Comparison of ENCODE assay signal across 18 cellular contexts in the genomic region with DNA sequence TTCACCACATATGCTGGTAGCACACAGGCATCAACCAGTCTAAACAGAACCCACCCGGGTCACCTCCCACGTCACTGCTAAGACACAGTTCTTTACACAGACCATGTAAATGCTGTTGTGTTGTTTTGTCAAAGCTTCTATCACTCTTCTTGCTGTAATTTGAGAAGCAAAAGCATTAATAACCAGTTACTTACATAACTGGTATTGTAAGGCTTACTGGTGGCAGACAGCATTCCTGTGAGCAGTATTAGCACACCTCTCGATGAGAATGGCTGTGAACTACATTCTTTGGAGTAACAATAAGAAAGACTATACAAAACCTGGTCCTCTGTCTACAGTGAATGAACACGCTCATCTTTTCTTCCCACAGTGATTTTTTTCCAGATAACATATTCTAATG.
DNase-seq lines count a peak whose midpoint lies in the region; ATAC-seq, FAIRE-seq and TF ChIP-seq lines count a peak whose summit lies in the region.
"Had no signal": no experiment of that assay in that cellular context is flagged by ENCODE, and none has a peak within 500 bp of the region (broad histone marks: within the 10 kb centered on the region; RNA-seq: fewer than 3 reads in every experiment).

No MANE protein-coding gene starts in this region.

- H3K4me1 Mint-ChIP-seq in osteocyte (ENCODE audit: unreplicated experiment) (peaks cover 25% of the 10 kb centered on the region), MCF 10A (ENCODE audit: insufficient read depth, unreplicated experiment) (peaks cover 16% of the 10 kb centered on the region)

- CTCF ChIA-PET in MCF 10A (lab: Yijun Ruan, JAX) = no interaction called here

- H3K36me3 Mint-ChIP-seq in osteocyte (ENCODE audit: unreplicated experiment) (peaks cover 20% of the 10 kb centered on the region), MCF 10A (ENCODE audit: insufficient read depth, unreplicated experiment) (peaks cover 15% of the 10 kb centered on the region)

- peak; percentile 20 for FAIRE-seq in urothelium cell line (lab: Jason Lieb, UNC)

- H3K27me3 Mint-ChIP-seq in osteocyte (ENCODE audit: unreplicated experiment) = no peaks in the 10 kb centered on the region
- no peaks in the 10 kb centered on the region for H3K27me3 Mint-ChIP-seq in MCF 10A (ENCODE audit: insufficient read depth, unreplicated experiment)

- H3K4me3 Mint-ChIP-seq in osteocyte (ENCODE audit: unreplicated experiment) (no peak overlapping the region), MCF 10A (ENCODE audit: unreplicated experiment) (no peak overlapping the region)

- intact Hi-C loops in Right ventricle myocardium superior (cut with DNase I) (no loop called here), cardiac septum (cut with DNase I) (no loop called here), MCF 10A (cut with micrococcal nuclease) (no loop called here)

- no peak for DNase-seq in Right ventricle myocardium superior
- no peak for DNase-seq in cardiac septum (ENCODE audit: low spot score)
- DNase-seq in epithelial cell of prostate (ENCODE audit: low read depth, low spot score) = no peak
- DNase-seq in osteocyte (ENCODE audit: extremely low spot score, unreplicated experiment) = no peak
- DNase-seq in urothelium cell line (ENCODE audit: low spot score) = no peak
- DNase-seq in MCF 10A (ENCODE audit: unreplicated experiment) = no peak
- DNase-seq in NCI-H82 (lab: John Stamatoyannopoulos, UW) = no peak
- DNase-seq in NCI-H446 (lab: John Stamatoyannopoulos, UW) = no peak
- DNase-seq: DMS 273 treated with DMSO at 0.1 percent for 48 hours, GOT3, MG63, NCI-H1105 treated with DMSO at 0.1 percent for 48 hours, NCI-H187, NCI-H774, RPMI8226 had no signal

- peak; percentile 32 for ATAC-seq in Right ventricle myocardium superior (ENCODE audit: poor library complexity)

- no peak for TF ChIP-seq CTCF in osteocyte (IDR thresholded peaks at IDR 0.05)
- no peak for TF ChIP-seq CTCF in MCF 10A (IDR thresholded peaks at IDR 0.05; ENCODE audit: unreplicated experiment)

- BruUV-seq in MCF 10A (replicated peaks; lab: Mats Ljungman, UMichigan) = no TSS peak

- H3K27ac ChIP-seq in epithelial cell of prostate = peak overlapping the region; percentile 77
- H3K27ac ChIP-seq: 22Rv1, BLaER1, KMS-11 had no signal

- POLR2A ChIA-PET in MCF 10A (lab: Yijun Ruan, JAX) = no interaction called here

- H3K27ac Mint-ChIP-seq in osteocyte (ENCODE audit: unreplicated experiment) (peak overlapping the region; percentile 3), MCF 10A (ENCODE audit: low read depth, unreplicated experiment) (no peak overlapping the region)

- H3K9me3 Mint-ChIP-seq in osteocyte (ENCODE audit: unreplicated experiment) (peaks cover 20% of the 10 kb centered on the region), MCF 10A (ENCODE audit: unreplicated experiment) (no peaks in the 10 kb centered on the region)
